In the genomic region with DNA sequence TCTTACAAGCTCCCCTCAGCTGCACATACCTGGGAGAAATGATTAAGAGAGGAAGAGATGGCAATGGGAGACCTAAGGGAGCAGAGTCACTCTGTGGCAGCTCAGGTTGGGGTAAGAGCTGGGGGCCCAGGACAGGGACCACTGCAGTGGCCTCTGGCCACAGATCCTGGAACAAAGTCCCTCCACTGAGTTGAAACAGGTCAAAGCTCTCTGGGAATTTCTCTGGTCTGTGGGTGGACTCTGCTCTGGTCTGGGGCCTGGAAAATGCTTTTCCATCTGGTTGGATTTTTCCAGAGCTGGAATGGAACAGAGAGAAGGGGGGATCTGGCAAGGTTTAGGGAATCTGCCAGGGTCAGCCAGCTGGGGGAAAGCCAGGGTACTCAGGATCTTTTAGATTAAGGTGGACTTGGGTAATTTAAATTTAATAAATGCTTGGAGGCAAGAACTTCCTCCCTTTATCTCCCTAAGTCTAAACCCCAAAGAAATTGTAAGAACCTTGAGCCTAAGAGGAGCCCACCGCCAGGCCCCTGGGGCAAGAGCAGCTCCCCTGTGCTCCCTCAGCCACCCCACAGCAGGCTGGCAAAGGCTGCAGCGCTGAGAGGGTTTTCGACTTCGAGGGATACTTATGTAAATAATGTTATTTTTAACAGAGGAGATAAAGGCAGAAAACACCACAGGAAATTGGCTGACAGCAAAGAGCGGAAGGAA, we compare ENCODE assay signal across 17 cellular contexts. TPM values are rescaled to one million over a fixed set of nuclear protein-coding genes. Genes with fewer than 3 reads are reported as not detected.
DNase-seq lines count a peak whose midpoint lies in the region; ATAC-seq and TF ChIP-seq lines count a peak whose summit lies in the region.
"Had no signal": no experiment of that assay in that cellular context is flagged by ENCODE, and none has a peak within 500 bp of the region (broad histone marks: within the 10 kb centered on the region; RNA-seq: fewer than 3 reads in every experiment).

No MANE protein-coding gene starts in this region.

- no peaks in the 10 kb centered on the region for H3K9me2 ChIP-seq in PC-9 (ENCODE audit: insufficient read depth)
- H3K9me2 ChIP-seq in hepatocyte (replicated peaks; ENCODE audit: insufficient read depth), result no peaks in the 10 kb centered on the region

- H3K4me2 ChIP-seq in PC-9 (peak overlapping the region; percentile 84), hepatocyte (peak overlapping the region; percentile 61)

- CTCF ChIA-PET in PC-9 (lab: Charles Lee), result interaction anchor here (0.6 kb wide), 1 partner anchor 44 kb away, joined by 13 read pairs; no protein-coding TSS in a partner anchor

- H3K79me2 ChIP-seq in PC-9 (ENCODE audit: low read depth) (0 out of 2 replicates have a peak, but pooled peaks cover 2% of the 10 kb centered on the region), hepatocyte (no peaks in the 10 kb centered on the region)

- TF ChIP-seq CTCF in PC-9 (conservative IDR thresholded peaks at IDR 0.05) (no peak), hepatocyte (IDR thresholded peaks at IDR 0.05; ENCODE audit: poor library complexity) (no peak)

- H3K4me3 Mint-ChIP-seq in T-helper 1 cell treated with Interleukin-12 subunit alpha and Interleukin-12 subunit beta and Interleukin-4 antibody, amounts not matched to agents 30 μg/mL and 1 μg/mL, for 36 hours, result no peak overlapping the region
- H3K4me3 Mint-ChIP-seq in stimulated activated memory B cell treated with anti-CD40 and anti-IgM and Interleukin-4, amounts not matched to agents 10 μg/mL and 1 μg/mL and 100 μg/mL, for 72 hours, result no peak overlapping the region
- H3K4me3 Mint-ChIP-seq: endodermal cell had no signal

- H3K4me1 Mint-ChIP-seq in T-helper 1 cell treated with Interleukin-12 subunit alpha and Interleukin-12 subunit beta and Interleukin-4 antibody, amounts not matched to agents 30 μg/mL and 1 μg/mL, for 36 hours (ENCODE audit: low read depth), result peaks cover 26% of the 10 kb centered on the region
- H3K4me1 Mint-ChIP-seq in stimulated activated memory B cell treated with anti-CD40 and anti-IgM and Interleukin-4, amounts not matched to agents 10 μg/mL and 1 μg/mL and 100 μg/mL, for 72 hours, result peaks cover 41% of the 10 kb centered on the region
- H3K4me1 Mint-ChIP-seq: endodermal cell had no signal

- BruUV-seq in PC-9 (replicated peaks; lab: Mats Ljungman, UMichigan), result no TSS peak

- 11% methylated on average over 5 of the region's 5 CpGs for WGBS in hepatocyte (ENCODE audit: low lambda C conversion rate, missing lambda C conversion rate)

- H4K20me1 ChIP-seq in PC-9 (ENCODE audit: insufficient read depth), result no peaks in the 10 kb centered on the region
- no peaks in the 10 kb centered on the region for H4K20me1 ChIP-seq in hepatocyte (ENCODE audit: insufficient read depth, poor library complexity, severe bottlenecking)

- ATAC-seq in HG02938 (IDR thresholded peaks at IDR 0.05; ENCODE audit: unreplicated experiment) (no peak), HG03442 (IDR thresholded peaks at IDR 0.05; ENCODE audit: unreplicated experiment) (no peak)
- ATAC-seq in stimulated activated memory B cell treated with anti-CD40 and anti-IgM and Interleukin-4, amounts not matched to agents 10 μg/mL and 1 μg/mL and 100 μg/mL, for 72 hours, result no peak
- ATAC-seq: left colon had no signal

- H3K9me3 Mint-ChIP-seq in T-helper 1 cell treated with Interleukin-12 subunit alpha and Interleukin-12 subunit beta and Interleukin-4 antibody, amounts not matched to agents 30 μg/mL and 1 μg/mL, for 36 hours, result no peaks in the 10 kb centered on the region
- no peaks in the 10 kb centered on the region for H3K9me3 Mint-ChIP-seq in stimulated activated memory B cell treated with anti-CD40 and anti-IgM and Interleukin-4, amounts not matched to agents 10 μg/mL and 1 μg/mL and 100 μg/mL, for 72 hours
- H3K9me3 Mint-ChIP-seq: activated CD4-positive, alpha-beta memory T cell treated with anti-CD3 and anti-CD28 coated beads, Interleukin-2, amount 10 ng/mL, durations not matched to agents 7 days and 5 days had no signal

- intact Hi-C loops in PC-9 (cut with micrococcal nuclease; ENCODE audit: unreplicated experiment), result loop anchor here (2.0 to 5.0 kb wide), 4 partner anchors 121 to 286 kb away; no protein-coding TSS in a partner anchor

- H3K4me1 ChIP-seq in PC-9 (replicated peaks; ENCODE audit: insufficient read depth) (peaks cover 29% of the 10 kb centered on the region), hepatocyte (ENCODE audit: insufficient read depth) (peaks cover 14% of the 10 kb centered on the region), subcutaneous abdominal adipose tissue (ENCODE audit: control insufficient read depth in 5 of 5, insufficient read depth in 5 of 5, low read length in 5 of 5) (peaks cover 7 to 83% (median 78%) of the 10 kb centered on the region in 5 donors)

- no peaks in the 10 kb centered on the region for H3K36me3 ChIP-seq in PC-9 (ENCODE audit: low read depth)
- no peaks in the 10 kb centered on the region for H3K36me3 ChIP-seq in hepatocyte (replicated peaks; ENCODE audit: insufficient read depth, low read depth)
- H3K36me3 ChIP-seq in subcutaneous abdominal adipose tissue (ENCODE audit: control insufficient read depth in 5 of 5, insufficient read depth in 5 of 5, low read length in 5 of 5), result no peaks in the 10 kb centered on the region

- peaks cover 97% of the 10 kb centered on the region for H3K27me3 Mint-ChIP-seq in T-helper 1 cell treated with Interleukin-12 subunit alpha and Interleukin-12 subunit beta and Interleukin-4 antibody, amounts not matched to agents 30 μg/mL and 1 μg/mL, for 36 hours (ENCODE audit: low read depth)
- H3K27me3 Mint-ChIP-seq in stimulated activated memory B cell treated with anti-CD40 and anti-IgM and Interleukin-4, amounts not matched to agents 10 μg/mL and 1 μg/mL and 100 μg/mL, for 72 hours, result peaks cover 100% of the 10 kb centered on the region

- peaks cover 3% of the 10 kb centered on the region; the same call in 1 of the 2 replicates for H3F3A ChIP-seq in PC-9 (ENCODE audit: insufficient read depth, low read depth)

- no peak overlapping the region for H2AFZ ChIP-seq in PC-9
- H2AFZ ChIP-seq in hepatocyte, result no peak overlapping the region

- H3K27ac ChIP-seq in PC-9, result no peak overlapping the region
- no peak overlapping the region for H3K27ac ChIP-seq in hepatocyte
- peak overlapping the region; percentile 46 for H3K27ac ChIP-seq in subcutaneous abdominal adipose tissue (ENCODE audit: low read depth, low read length)
- H3K27ac ChIP-seq: testis had no signal

- no peaks in the 10 kb centered on the region for H3K36me3 Mint-ChIP-seq in T-helper 1 cell treated with Interleukin-12 subunit alpha and Interleukin-12 subunit beta and Interleukin-4 antibody, amounts not matched to agents 30 μg/mL and 1 μg/mL, for 36 hours (ENCODE audit: low read depth)
- no peaks in the 10 kb centered on the region for H3K36me3 Mint-ChIP-seq in stimulated activated memory B cell treated with anti-CD40 and anti-IgM and Interleukin-4, amounts not matched to agents 10 μg/mL and 1 μg/mL and 100 μg/mL, for 72 hours

- H3K27me3 ChIP-seq in PC-9 (ENCODE audit: insufficient read depth, low read depth) (no peaks in the 10 kb centered on the region), hepatocyte (peaks cover 94% of the 10 kb centered on the region), subcutaneous abdominal adipose tissue (ENCODE audit: control insufficient read depth in 5 of 5, insufficient read depth in 4 of 5, low read length in 5 of 5) (peaks cover 0 to 70% (median 37%) of the 10 kb centered on the region in 5 donors)
- H3K27me3 ChIP-seq: testis had no signal

- H3K9ac ChIP-seq in subcutaneous abdominal adipose tissue (ENCODE audit: low read length in 5 of 5), result peak overlapping the region in 1 of 5 donors; percentile 7

- peak overlapping the region; percentile 9 for H3K27ac Mint-ChIP-seq in T-helper 1 cell treated with Interleukin-12 subunit alpha and Interleukin-12 subunit beta and Interleukin-4 antibody, amounts not matched to agents 30 μg/mL and 1 μg/mL, for 36 hours
- no peak overlapping the region for H3K27ac Mint-ChIP-seq in stimulated activated memory B cell treated with anti-CD40 and anti-IgM and Interleukin-4, amounts not matched to agents 10 μg/mL and 1 μg/mL and 100 μg/mL, for 72 hours
- H3K27ac Mint-ChIP-seq: activated CD4-positive, alpha-beta memory T cell treated with anti-CD3 and anti-CD28 coated beads, Interleukin-2, amount 10 ng/mL, durations not matched to agents 7 days and 5 days; endodermal cell had no signal

- H3K4me3 ChIP-seq in PC-9, result peak overlapping the region; percentile 55; the same call in 1 of the 2 replicates
- no peak overlapping the region for H3K4me3 ChIP-seq in hepatocyte
- peak overlapping the region in 4 of 5 donors; percentile 39 to 66 (median 52) for H3K4me3 ChIP-seq in subcutaneous abdominal adipose tissue (ENCODE audit: low read depth in 1 of 5, low read length in 5 of 5)
- H3K4me3 ChIP-seq: testis had no signal

- H3K9me3 ChIP-seq in PC-9 (ENCODE audit: insufficient read depth, low read depth) (no peaks in the 10 kb centered on the region), hepatocyte (ENCODE audit: low read depth) (no peaks in the 10 kb centered on the region), subcutaneous abdominal adipose tissue (ENCODE audit: control insufficient read depth in 5 of 5, low read length in 5 of 5) (no peaks in the 10 kb centered on the region)
- H3K9me3 ChIP-seq: testis had no signal

- DNase-seq in T-helper 1 cell (no peak), PC-9 (no peak), hepatocyte (ENCODE audit: low spot score) (no peak)
- DNase-seq: activated gamma-delta T cell, DMS153, endodermal cell, NCI-H2171 had no signal

- POLR2A ChIA-PET in PC-9 (lab: Charles Lee; ENCODE audit: unreplicated experiment), result no interaction called here

RNA-seq across cellular contexts. Expression of a gene that starts 3.7 kb away (rescaled TPM):
- total RNA-seq in PC-9 (2021) (1.1 and 1.4 TPM in 2 replicates), hepatocyte (0.23 and 0.60 TPM in 2 replicates)
- 1.6 and 1.7 TPM in 2 replicates for polyA plus RNA-seq in hepatocyte
- total RNA-seq: activated CD4-positive, alpha-beta memory T cell treated with anti-CD3 and anti-CD28 coated beads, Interleukin-2, amount 10 ng/mL, durations not matched to agents 7 days and 5 days; endodermal cell; left colon had no signal
- polyA plus RNA-seq: small intestine had no signal

RNA-seq across cellular contexts. Expression of a gene that starts 11.3 kb away (rescaled TPM):
- total RNA-seq in PC-9 (2021), result 7.5 and 10.2 TPM in 2 replicates
- total RNA-seq in hepatocyte, result 0.10 and 0.60 TPM in 2 replicates
- polyA plus RNA-seq in hepatocyte, result 2.7 and 4.1 TPM in 2 replicates
- total RNA-seq: activated CD4-positive, alpha-beta memory T cell treated with anti-CD3 and anti-CD28 coated beads, Interleukin-2, amount 10 ng/mL, durations not matched to agents 7 days and 5 days; endodermal cell; left colon had no signal
- polyA plus RNA-seq: small intestine had no signal

RNA-seq across cellular contexts. Expression of a gene that starts 13.9 kb away (rescaled TPM):
- total RNA-seq in PC-9 (2021) (7.9 and 9.2 TPM in 2 replicates), hepatocyte (0.32 and 0.90 TPM in 2 replicates)
- 0.82 TPM in 1 of 2 replicates, not detected in the other for polyA plus RNA-seq in hepatocyte
- total RNA-seq: activated CD4-positive, alpha-beta memory T cell treated with anti-CD3 and anti-CD28 coated beads, Interleukin-2, amount 10 ng/mL, durations not matched to agents 7 days and 5 days; endodermal cell; left colon had no signal
- polyA plus RNA-seq: small intestine had no signal

RNA-seq across cellular contexts. Expression of a gene that starts 15.7 kb away (rescaled TPM):
- 2.4 and 2.9 TPM in 2 replicates for total RNA-seq in PC-9 (2021)
- total RNA-seq in hepatocyte, result 0.63 and 1.5 TPM in 2 replicates
- polyA plus RNA-seq in hepatocyte, result 1.3 and 1.4 TPM in 2 replicates
- total RNA-seq: activated CD4-positive, alpha-beta memory T cell treated with anti-CD3 and anti-CD28 coated beads, Interleukin-2, amount 10 ng/mL, durations not matched to agents 7 days and 5 days; endodermal cell; left colon had no signal

RNA-seq across cellular contexts. Expression of a gene that starts 20.1 kb away (rescaled TPM):
- total RNA-seq in PC-9 (2021) (3.8 and 4.3 TPM in 2 replicates), hepatocyte (1.6 and 2.0 TPM in 2 replicates)
- 6.4 and 8.5 TPM in 2 replicates for polyA plus RNA-seq in hepatocyte
- total RNA-seq: A172; activated CD4-positive, alpha-beta memory T cell treated with anti-CD3 and anti-CD28 coated beads, Interleukin-2, amount 10 ng/mL, durations not matched to agents 7 days and 5 days; endodermal cell; left colon had no signal
